Comparison of ENCODE assay signal across 30 cellular contexts in genomic region chrX:16101581-16101980, GRCh38. TPM values are rescaled to one million over a fixed set of nuclear protein-coding genes. Genes with fewer than 3 reads are reported as not detected.
"Had no signal": no experiment of that assay in that cellular context is flagged by ENCODE, and none has a peak within 500 bp of the region (broad histone marks: within the 10 kb centered on the region; RNA-seq: fewer than 3 reads in every experiment).

No MANE protein-coding gene starts in this region.

- H3K9me3 ChIP-seq: body of pancreas, colonic mucosa, esophagus muscularis mucosa, gastrocnemius medialis had no signal

- H3K36me3 Mint-ChIP-seq: activated naive CD8-positive, alpha-beta T cell; WTC11 had no signal

- H3K27ac ChIP-seq: body of pancreas, colonic mucosa, esophagus muscularis mucosa, foreskin keratinocyte, gastrocnemius medialis, heart right ventricle, hepatocyte had no signal

- H3K4me1 ChIP-seq: body of pancreas, colonic mucosa, esophagus muscularis mucosa, foreskin keratinocyte, gastrocnemius medialis had no signal

- DNase-seq: activated CD4-positive, alpha-beta memory T cell treated with anti-CD3 and anti-CD28 coated beads, Interleukin-2, amount 10 ng/mL, durations not matched to agents 7 days and 5 days; activated CD4-positive, alpha-beta T cell treated with anti-CD3 and anti-CD28 coated beads for 1 hour; activated CD4-positive, alpha-beta T cell treated with anti-CD3 and anti-CD28 coated beads for 4 hours; activated CD4-positive, alpha-beta T cell treated with anti-CD3 and anti-CD28 coated beads, Interleukin-2, amount 10 ng/mL, durations not matched to agents 7 days and 5 days; activated CD4-positive, alpha-beta T cell treated with anti-CD3 and anti-CD28 coated beads, Interleukin-2, amount 50 U/mL, for 4 hours; activated CD8-positive, alpha-beta memory T cell treated with anti-CD3 and anti-CD28 coated beads, Interleukin-2, amount 50 U/mL, for 48 hours; activated gamma-delta T cell; activated naive CD4-positive, alpha-beta T cell; activated naive CD4-positive, alpha-beta T cell treated with anti-CD3 and anti-CD28 coated beads, Interleukin-2, amount 50 U/mL, for 16 hours; activated T-cell treated with anti-CD3 and anti-CD28 coated beads for 4 hours; activated T-cell treated with anti-CD3 and anti-CD28 coated beads, Interleukin-2, amount 50 U/mL, for 24 hours; activated T-cell treated with anti-CD3 and anti-CD28 coated beads, Interleukin-2, amount 50 U/mL, for 72 hours; amniotic stem cell; anterior cingulate cortex; body of pancreas; central memory CD4-positive, alpha-beta T cell; cerebellar nuclear complex; colonic mucosa; effector memory CD4-positive, alpha-beta T cell; erythroblast; foreskin keratinocyte; gastrocnemius medialis; heart right ventricle; T-helper 1 cell; T-helper 2 cell had no signal

- H3K4me3 Mint-ChIP-seq: activated CD4-positive, alpha-beta memory T cell treated with anti-CD3 and anti-CD28 coated beads, Interleukin-2, amount 10 ng/mL, durations not matched to agents 7 days and 5 days; activated CD4-positive, alpha-beta T cell treated with anti-CD3 and anti-CD28 coated beads, Interleukin-2, amount 10 ng/mL, durations not matched to agents 7 days and 5 days; activated naive CD8-positive, alpha-beta T cell; activated T-cell treated with anti-CD3 and anti-CD28 coated beads, Interleukin-2, amount 50 U/mL, for 24 hours; activated T-cell treated with anti-CD3 and anti-CD28 coated beads, Interleukin-2, amount 50 U/mL, for 72 hours; WTC11 had no signal

- ATAC-seq: activated T-cell treated with anti-CD3 and anti-CD28 coated beads, Interleukin-2, amount 50 U/mL, for 72 hours; body of pancreas; foreskin keratinocyte; gastrocnemius medialis; heart right ventricle; WTC11 had no signal

- H3K4me2 ChIP-seq: hepatocyte had no signal

- H3K4me3 ChIP-seq: body of pancreas, cardiac muscle cell, colonic mucosa, esophagus muscularis mucosa, gastrocnemius medialis, heart right ventricle, hepatocyte had no signal

- H2AFZ ChIP-seq: hepatocyte had no signal

- H3K4me1 Mint-ChIP-seq: activated CD4-positive, alpha-beta memory T cell treated with anti-CD3 and anti-CD28 coated beads, Interleukin-2, amount 10 ng/mL, durations not matched to agents 7 days and 5 days; activated CD4-positive, alpha-beta T cell treated with anti-CD3 and anti-CD28 coated beads, Interleukin-2, amount 10 ng/mL, durations not matched to agents 7 days and 5 days had no signal

- H3K27me3 ChIP-seq: body of pancreas, cardiac muscle cell, colonic mucosa, esophagus muscularis mucosa, foreskin keratinocyte, gastrocnemius medialis, hepatocyte had no signal

- H3K79me2 ChIP-seq: hepatocyte had no signal

- H3K27me3 Mint-ChIP-seq: activated CD4-positive, alpha-beta T cell treated with anti-CD3 and anti-CD28 coated beads, Interleukin-2, amount 10 ng/mL, durations not matched to agents 7 days and 5 days had no signal

- H3K36me3 ChIP-seq: cardiac muscle cell, colonic mucosa, esophagus muscularis mucosa, gastrocnemius medialis, heart right ventricle had no signal

- H3K9me3 Mint-ChIP-seq: activated CD4-positive, alpha-beta memory T cell treated with anti-CD3 and anti-CD28 coated beads, Interleukin-2, amount 10 ng/mL, durations not matched to agents 7 days and 5 days; activated CD4-positive, alpha-beta T cell treated with anti-CD3 and anti-CD28 coated beads, Interleukin-2, amount 10 ng/mL, durations not matched to agents 7 days and 5 days; activated T-cell treated with anti-CD3 and anti-CD28 coated beads, Interleukin-2, amount 50 U/mL, for 24 hours; activated T-cell treated with anti-CD3 and anti-CD28 coated beads, Interleukin-2, amount 50 U/mL, for 72 hours; WTC11 had no signal

- H3K27ac Mint-ChIP-seq: activated CD4-positive, alpha-beta memory T cell treated with anti-CD3 and anti-CD28 coated beads, Interleukin-2, amount 10 ng/mL, durations not matched to agents 7 days and 5 days; activated CD4-positive, alpha-beta T cell treated with anti-CD3 and anti-CD28 coated beads, Interleukin-2, amount 10 ng/mL, durations not matched to agents 7 days and 5 days; activated naive CD8-positive, alpha-beta T cell; activated T-cell treated with anti-CD3 and anti-CD28 coated beads, Interleukin-2, amount 50 U/mL, for 24 hours; activated T-cell treated with anti-CD3 and anti-CD28 coated beads, Interleukin-2, amount 50 U/mL, for 72 hours; WTC11 had no signal

RNA-seq across cellular contexts. Expression of gene GRPR, which starts 21.8 kb away (rescaled TPM):
- total RNA-seq: activated CD4-positive, alpha-beta memory T cell treated with anti-CD3 and anti-CD28 coated beads, Interleukin-2, amount 10 ng/mL, durations not matched to agents 7 days and 5 days; colonic mucosa; gastrocnemius medialis had no signal
- polyA plus RNA-seq: foreskin keratinocyte had no signal
